37 cellular contexts compared by ENCODE assay signal in genomic region chr3:173706630-173707029, GRCh38.
"Had no signal": no experiment of that assay in that cellular context is flagged by ENCODE, and none has a peak within 500 bp of the region (broad histone marks: within the 10 kb centered on the region; RNA-seq: fewer than 3 reads in every experiment).

No MANE protein-coding gene starts in this region.

- H3K27me3 ChIP-seq: adrenal gland, ascending aorta, body of pancreas, brain microvascular endothelial cell, breast epithelium, cardiac muscle cell had no signal

- H3K4me3 ChIP-seq: adrenal gland, ascending aorta, body of pancreas, breast epithelium, cardiac muscle cell had no signal

- H3K36me3 ChIP-seq: adrenal gland, ascending aorta, brain microvascular endothelial cell, breast epithelium, cardiac muscle cell had no signal

- H3K4me3 Mint-ChIP-seq: activated naive CD4-positive, alpha-beta T cell treated with anti-CD3 and anti-CD28 coated beads for 36 hours; activated naive CD4-positive, alpha-beta T cell treated with anti-CD3 and anti-CD28 coated beads, Interleukin-2, amount 10 ng/mL, durations not matched to agents 7 days and 5 days; activated naive CD4-positive, alpha-beta T cell treated with anti-CD3 and anti-CD28 coated beads, Interleukin-2, amount 50 U/mL, for 24 hours; activated naive CD8-positive, alpha-beta T cell; activated naive CD8-positive, alpha-beta T cell treated with anti-CD3 and anti-CD28 coated beads for 36 hours; activated naive CD8-positive, alpha-beta T cell treated with anti-CD3 and anti-CD28 coated beads, Interleukin-2, amount 10 ng/mL, durations not matched to agents 7 days and 5 days; activated naive CD8-positive, alpha-beta T cell treated with anti-CD3 and anti-CD28 coated beads, Interleukin-2, amount 50 U/mL, for 24 hours; activated T-cell treated with anti-CD3 and anti-CD28 coated beads, Interleukin-2, amount 50 U/mL, for 24 hours; activated T-cell treated with anti-CD3 and anti-CD28 coated beads, Interleukin-2, amount 50 U/mL, for 4 hours; activated T-cell treated with anti-CD3 and anti-CD28 coated beads, Interleukin-2, amount 50 U/mL, for 72 hours; activated T-helper 1 cell treated with anti-CD3 and anti-CD28 coated beads, Interleukin-12 subunit alpha, Interleukin-12 subunit beta, Interleukin-2, Interleukin-4 antibody, amounts not matched to agents 30 ng/mL and 10 ng/mL and 1 ng/mL, durations not matched to agents 14 hours and 24 hours and 36 hours; activated T-helper 17 cell treated with anti-CD3 and anti-CD28 coated beads, Interleukin-2, amount 50 U/mL, for 72 hours; brain; central memory CD8-positive, alpha-beta T cell had no signal

- H3K27ac ChIP-seq: adrenal gland, ascending aorta, body of pancreas, brain microvascular endothelial cell, breast epithelium, cardiac muscle cell had no signal

- H3K36me3 Mint-ChIP-seq: activated naive CD4-positive, alpha-beta T cell treated with anti-CD3 and anti-CD28 coated beads, Interleukin-2, amount 10 ng/mL, durations not matched to agents 7 days and 5 days; activated naive CD4-positive, alpha-beta T cell treated with anti-CD3 and anti-CD28 coated beads, Interleukin-2, amount 50 U/mL, for 24 hours; activated naive CD4-positive, alpha-beta T cell treated with anti-CD3 and anti-CD28 coated beads, Interleukin-2, amount 50 U/mL, for 72 hours; activated naive CD8-positive, alpha-beta T cell; activated naive CD8-positive, alpha-beta T cell treated with anti-CD3 and anti-CD28 coated beads for 36 hours; activated naive CD8-positive, alpha-beta T cell treated with anti-CD3 and anti-CD28 coated beads, Interleukin-2, amount 10 ng/mL, durations not matched to agents 7 days and 5 days; brain had no signal

- H3K4me1 Mint-ChIP-seq: activated naive CD4-positive, alpha-beta T cell treated with anti-CD3 and anti-CD28 coated beads, Interleukin-2, amount 10 ng/mL, durations not matched to agents 7 days and 5 days; activated naive CD4-positive, alpha-beta T cell treated with anti-CD3 and anti-CD28 coated beads, Interleukin-2, amount 50 U/mL, for 24 hours; activated naive CD8-positive, alpha-beta T cell treated with anti-CD3 and anti-CD28 coated beads for 36 hours; activated naive CD8-positive, alpha-beta T cell treated with anti-CD3 and anti-CD28 coated beads, Interleukin-2, amount 10 ng/mL, durations not matched to agents 7 days and 5 days; activated naive CD8-positive, alpha-beta T cell treated with anti-CD3 and anti-CD28 coated beads, Interleukin-2, amount 50 U/mL, for 24 hours; activated T-helper 17 cell treated with anti-CD3 and anti-CD28 coated beads, Interleukin-2, amount 50 U/mL, for 72 hours; central memory CD8-positive, alpha-beta T cell had no signal

- ATAC-seq: activated naive CD4-positive, alpha-beta T cell treated with anti-CD3 and anti-CD28 coated beads, Interleukin-2, amount 50 U/mL, for 72 hours; activated naive CD8-positive, alpha-beta T cell treated with anti-CD3 and anti-CD28 coated beads, Interleukin-2, amount 50 U/mL, for 24 hours; activated T-cell treated with anti-CD3 and anti-CD28 coated beads, Interleukin-2, amount 50 U/mL, for 4 hours; activated T-cell treated with anti-CD3 and anti-CD28 coated beads, Interleukin-2, amount 50 U/mL, for 72 hours; activated T-helper 17 cell treated with anti-CD3 and anti-CD28 coated beads, Interleukin-2, amount 50 U/mL, for 72 hours; body of pancreas had no signal

- H3K27me3 Mint-ChIP-seq: activated naive CD4-positive, alpha-beta T cell treated with anti-CD3 and anti-CD28 coated beads, Interleukin-2, amount 10 ng/mL, durations not matched to agents 7 days and 5 days; activated naive CD4-positive, alpha-beta T cell treated with anti-CD3 and anti-CD28 coated beads, Interleukin-2, amount 50 U/mL, for 24 hours; activated naive CD8-positive, alpha-beta T cell; activated naive CD8-positive, alpha-beta T cell treated with anti-CD3 and anti-CD28 coated beads for 36 hours; activated naive CD8-positive, alpha-beta T cell treated with anti-CD3 and anti-CD28 coated beads, Interleukin-2, amount 10 ng/mL, durations not matched to agents 7 days and 5 days; activated naive CD8-positive, alpha-beta T cell treated with anti-CD3 and anti-CD28 coated beads, Interleukin-2, amount 50 U/mL, for 24 hours; activated T-cell treated with anti-CD3 and anti-CD28 coated beads, Interleukin-2, amount 50 U/mL, for 24 hours; activated T-helper 17 cell treated with anti-CD3 and anti-CD28 coated beads, Interleukin-2, amount 50 U/mL, for 72 hours; brain; central memory CD8-positive, alpha-beta T cell had no signal

- H3K4me1 ChIP-seq: adrenal gland, ascending aorta, breast epithelium had no signal

- H3K9me3 Mint-ChIP-seq: activated naive CD4-positive, alpha-beta T cell treated with anti-CD3 and anti-CD28 coated beads for 36 hours; activated naive CD4-positive, alpha-beta T cell treated with anti-CD3 and anti-CD28 coated beads, Interleukin-2, amount 10 ng/mL, durations not matched to agents 7 days and 5 days; activated naive CD4-positive, alpha-beta T cell treated with anti-CD3 and anti-CD28 coated beads, Interleukin-2, amount 50 U/mL, for 72 hours; activated naive CD8-positive, alpha-beta T cell treated with anti-CD3 and anti-CD28 coated beads, Interleukin-2, amount 10 ng/mL, durations not matched to agents 7 days and 5 days; activated naive CD8-positive, alpha-beta T cell treated with anti-CD3 and anti-CD28 coated beads, Interleukin-2, amount 50 U/mL, for 24 hours; activated T-cell treated with anti-CD3 and anti-CD28 coated beads, Interleukin-2, amount 50 U/mL, for 4 hours; activated T-helper 1 cell treated with anti-CD3 and anti-CD28 coated beads, Interleukin-12 subunit alpha, Interleukin-12 subunit beta, Interleukin-2, Interleukin-4 antibody, amounts not matched to agents 30 ng/mL and 10 ng/mL and 1 ng/mL, durations not matched to agents 14 hours and 24 hours and 36 hours; activated T-helper 2 cell treated with anti-CD3 and anti-CD28 coated beads, Interferon-gamma antibody, Interleukin-2, Interleukin-4, amounts not matched to agents 10 μg/mL and 5 μg/mL and 100 μg/mL, durations not matched to agents 14 hours and 24 hours and 36 hours had no signal

- H3K27ac Mint-ChIP-seq: activated naive CD4-positive, alpha-beta T cell treated with anti-CD3 and anti-CD28 coated beads for 36 hours; activated naive CD4-positive, alpha-beta T cell treated with anti-CD3 and anti-CD28 coated beads, Interleukin-2, amount 10 ng/mL, durations not matched to agents 7 days and 5 days; activated naive CD4-positive, alpha-beta T cell treated with anti-CD3 and anti-CD28 coated beads, Interleukin-2, amount 50 U/mL, for 24 hours; activated naive CD4-positive, alpha-beta T cell treated with anti-CD3 and anti-CD28 coated beads, Interleukin-2, amount 50 U/mL, for 72 hours; activated naive CD8-positive, alpha-beta T cell; activated naive CD8-positive, alpha-beta T cell treated with anti-CD3 and anti-CD28 coated beads for 36 hours; activated naive CD8-positive, alpha-beta T cell treated with anti-CD3 and anti-CD28 coated beads, Interleukin-2, amount 10 ng/mL, durations not matched to agents 7 days and 5 days; activated naive CD8-positive, alpha-beta T cell treated with anti-CD3 and anti-CD28 coated beads, Interleukin-2, amount 50 U/mL, for 24 hours; activated T-cell treated with anti-CD3 and anti-CD28 coated beads, Interleukin-2, amount 50 U/mL, for 24 hours; activated T-cell treated with anti-CD3 and anti-CD28 coated beads, Interleukin-2, amount 50 U/mL, for 72 hours; activated T-helper 1 cell treated with anti-CD3 and anti-CD28 coated beads, Interleukin-12 subunit alpha, Interleukin-12 subunit beta, Interleukin-2, Interleukin-4 antibody, amounts not matched to agents 30 ng/mL and 10 ng/mL and 1 ng/mL, durations not matched to agents 14 hours and 24 hours and 36 hours; activated T-helper 17 cell treated with anti-CD3 and anti-CD28 coated beads, Interleukin-2, amount 50 U/mL, for 72 hours; activated T-helper 2 cell treated with anti-CD3 and anti-CD28 coated beads, Interferon-gamma antibody, Interleukin-2, Interleukin-4, amounts not matched to agents 10 μg/mL and 5 μg/mL and 100 μg/mL, durations not matched to agents 14 hours and 24 hours and 36 hours; brain had no signal

- H3K9me3 ChIP-seq: adrenal gland, ascending aorta, body of pancreas had no signal

- DNase-seq: activated effector memory CD4-positive, alpha-beta T cell treated with anti-CD3 and anti-CD28 coated beads, Interleukin-2, amount 50 U/mL, for 16 hours; activated effector memory CD4-positive, alpha-beta T cell treated with Interleukin-2 at 50 U/mL for 16 hours; activated gamma-delta T cell; activated gamma-delta T cell treated with Interleukin-2 at 50 U/mL for 16 hours; activated naive CD4-positive, alpha-beta T cell; activated naive CD4-positive, alpha-beta T cell treated with anti-CD3 and anti-CD28 coated beads for 36 hours; activated naive CD4-positive, alpha-beta T cell treated with anti-CD3 and anti-CD28 coated beads, Interleukin-2, amount 10 ng/mL, durations not matched to agents 7 days and 5 days; activated naive CD4-positive, alpha-beta T cell treated with anti-CD3 and anti-CD28 coated beads, Interleukin-2, amount 50 U/mL, for 16 hours; activated naive CD4-positive, alpha-beta T cell treated with Interleukin-2 at 50 U/mL for 16 hours; activated naive CD8-positive, alpha-beta T cell treated with anti-CD3 and anti-CD28 coated beads for 36 hours; activated naive CD8-positive, alpha-beta T cell treated with anti-CD3 and anti-CD28 coated beads, Interleukin-2, amount 10 ng/mL, durations not matched to agents 7 days and 5 days; activated naive CD8-positive, alpha-beta T cell treated with anti-CD3 and anti-CD28 coated beads, Interleukin-2, amount 50 U/mL, for 24 hours; activated T-cell treated with anti-CD3 and anti-CD28 coated beads, Interleukin-2, amount 50 U/mL, for 24 hours; activated T-cell treated with anti-CD3 and anti-CD28 coated beads, Interleukin-2, amount 50 U/mL, for 4 hours; activated T-cell treated with anti-CD3 and anti-CD28 coated beads, Interleukin-2, amount 50 U/mL, for 48 hours; activated T-cell treated with anti-CD3 and anti-CD28 coated beads, Interleukin-2, amount 50 U/mL, for 72 hours; adrenal gland; amniotic stem cell; amygdala; anterior cingulate cortex; aorta; body of pancreas; brain microvascular endothelial cell; caudate nucleus; central memory CD4-positive, alpha-beta T cell; cerebellar nuclear complex had no signal
